Comparison of ENCODE assay signal across 8 cellular contexts in genomic region chr14:65462411-65462810, GRCh38. TPM values are rescaled to one million over a fixed set of nuclear protein-coding genes. Genes with fewer than 3 reads are reported as not detected.
DNase-seq lines count a peak whose midpoint lies in the region; ATAC-seq and TF ChIP-seq lines count a peak whose summit lies in the region.

No MANE protein-coding gene starts in this region.

- no peaks in the 10 kb centered on the region for H3K27me3 Mint-ChIP-seq in activated T-helper 2 cell treated with anti-CD3 and anti-CD28 coated beads, Interferon-gamma antibody, Interleukin-2, Interleukin-4, amounts not matched to agents 10 μg/mL and 5 μg/mL and 100 μg/mL, durations not matched to agents 14 hours and 24 hours and 36 hours (ENCODE audit: low read depth)
- H3K27me3 Mint-ChIP-seq in activated naive CD4-positive, alpha-beta T cell treated with anti-CD3 and anti-CD28 coated beads for 36 hours (ENCODE audit: low read depth) = no peaks in the 10 kb centered on the region

- TF ChIP-seq CTCF in AG04449 (IDR thresholded peaks at IDR 0.05; ENCODE audit: insufficient read depth, low read length, missing control alignments) = no peak

- peaks cover 81% of the 10 kb centered on the region for H3K36me3 Mint-ChIP-seq in activated T-helper 2 cell treated with anti-CD3 and anti-CD28 coated beads, Interferon-gamma antibody, Interleukin-2, Interleukin-4, amounts not matched to agents 10 μg/mL and 5 μg/mL and 100 μg/mL, durations not matched to agents 14 hours and 24 hours and 36 hours (ENCODE audit: low read depth)
- peaks cover 28% of the 10 kb centered on the region for H3K36me3 Mint-ChIP-seq in activated naive CD4-positive, alpha-beta T cell treated with anti-CD3 and anti-CD28 coated beads for 36 hours (ENCODE audit: low read depth)

- peak; percentile 56 for ATAC-seq in GM19023 (IDR thresholded peaks at IDR 0.05; ENCODE audit: unreplicated experiment)
- ATAC-seq in HG03135 (IDR thresholded peaks at IDR 0.05; ENCODE audit: unreplicated experiment) = peak; percentile 69

- peak overlapping the region; percentile 87 for H3K27ac Mint-ChIP-seq in activated T-helper 2 cell treated with anti-CD3 and anti-CD28 coated beads, Interferon-gamma antibody, Interleukin-2, Interleukin-4, amounts not matched to agents 10 μg/mL and 5 μg/mL and 100 μg/mL, durations not matched to agents 14 hours and 24 hours and 36 hours
- H3K27ac Mint-ChIP-seq in activated naive CD4-positive, alpha-beta T cell treated with anti-CD3 and anti-CD28 coated beads for 36 hours = no peak overlapping the region

- intact Hi-C loops in activated T-helper 2 cell treated with anti-CD3 and anti-CD28 coated beads, Interferon-gamma antibody, Interleukin-2, Interleukin-4, amounts not matched to agents 10 μg/mL and 5 μg/mL and 100 μg/mL, durations not matched to agents 14 hours and 24 hours and 36 hours (cut with micrococcal nuclease) = loop anchor here (1.0 to 5.0 kb wide), 5 partner anchors 14 to 175 kb away; no protein-coding TSS in a partner anchor
- intact Hi-C loops in activated naive CD4-positive, alpha-beta T cell treated with anti-CD3 and anti-CD28 coated beads for 36 hours (cut with micrococcal nuclease) = no loop called here

- no peak overlapping the region for H3K4me3 ChIP-seq in AG04449 (ENCODE audit: low read depth, low read length)

- H3K4me3 Mint-ChIP-seq in activated T-helper 2 cell treated with anti-CD3 and anti-CD28 coated beads, Interferon-gamma antibody, Interleukin-2, Interleukin-4, amounts not matched to agents 10 μg/mL and 5 μg/mL and 100 μg/mL, durations not matched to agents 14 hours and 24 hours and 36 hours (ENCODE audit: low read depth) = peak overlapping the region; percentile 34
- H3K4me3 Mint-ChIP-seq in activated naive CD4-positive, alpha-beta T cell treated with anti-CD3 and anti-CD28 coated beads for 36 hours = no peak overlapping the region

- H3K9me3 Mint-ChIP-seq in activated T-helper 2 cell treated with anti-CD3 and anti-CD28 coated beads, Interferon-gamma antibody, Interleukin-2, Interleukin-4, amounts not matched to agents 10 μg/mL and 5 μg/mL and 100 μg/mL, durations not matched to agents 14 hours and 24 hours and 36 hours = peaks cover under 1% of the 10 kb centered on the region
- no peaks in the 10 kb centered on the region for H3K9me3 Mint-ChIP-seq in activated naive CD4-positive, alpha-beta T cell treated with anti-CD3 and anti-CD28 coated beads for 36 hours

- DNase-seq in AG04449 (ENCODE audit: low read depth, low spot score) (peak; percentile 49), amniotic stem cell (lab: John Stamatoyannopoulos, UW) (no peak), NAMALWA (ENCODE audit: low spot score) (no peak), NCI-H526 (lab: John Stamatoyannopoulos, UW) (no peak)
- no peak for DNase-seq in activated T-helper 2 cell treated with anti-CD3 and anti-CD28 coated beads, Interferon-gamma antibody, Interleukin-2, Interleukin-4, amounts not matched to agents 10 μg/mL and 5 μg/mL and 100 μg/mL, durations not matched to agents 14 hours and 24 hours and 36 hours (ENCODE audit: low spot score)
- no peak for DNase-seq in activated naive CD4-positive, alpha-beta T cell treated with anti-CD3 and anti-CD28 coated beads for 36 hours

- H3K4me1 Mint-ChIP-seq in activated T-helper 2 cell treated with anti-CD3 and anti-CD28 coated beads, Interferon-gamma antibody, Interleukin-2, Interleukin-4, amounts not matched to agents 10 μg/mL and 5 μg/mL and 100 μg/mL, durations not matched to agents 14 hours and 24 hours and 36 hours (ENCODE audit: low read depth) = peaks cover 48% of the 10 kb centered on the region
- H3K4me1 Mint-ChIP-seq in activated naive CD4-positive, alpha-beta T cell treated with anti-CD3 and anti-CD28 coated beads for 36 hours (ENCODE audit: low read depth) = peaks cover 28% of the 10 kb centered on the region

- POLR2A ChIA-PET in AG04449 (lab: Yijun Ruan, JAX) = no interaction called here

- CTCF ChIA-PET in AG04449 (lab: Yijun Ruan, JAX) = interaction anchor here (3.4 kb wide), 1 partner anchor 15 kb away, joined by 9 read pairs; no protein-coding TSS in a partner anchor
- CTCF ChIA-PET in activated naive CD4-positive, alpha-beta T cell treated with anti-CD3 and anti-CD28 coated beads for 36 hours (lab: Charles Lee) = no interaction called here

RNA-seq across cellular contexts. Expression of gene FUT8, which starts 49.9 kb away (rescaled TPM):
- total RNA-seq in activated T-helper 2 cell treated with anti-CD3 and anti-CD28 coated beads, Interferon-gamma antibody, Interleukin-2, Interleukin-4, amounts not matched to agents 10 μg/mL and 5 μg/mL and 100 μg/mL, durations not matched to agents 14 hours and 24 hours and 36 hours = 110 and 124 TPM in 2 replicates
- total RNA-seq in activated naive CD4-positive, alpha-beta T cell treated with anti-CD3 and anti-CD28 coated beads for 36 hours = 10 to 100 TPM; 34.6 to 38.7 TPM
